Comparison of ENCODE assay signal across 8 cellular contexts in the genomic region with DNA sequence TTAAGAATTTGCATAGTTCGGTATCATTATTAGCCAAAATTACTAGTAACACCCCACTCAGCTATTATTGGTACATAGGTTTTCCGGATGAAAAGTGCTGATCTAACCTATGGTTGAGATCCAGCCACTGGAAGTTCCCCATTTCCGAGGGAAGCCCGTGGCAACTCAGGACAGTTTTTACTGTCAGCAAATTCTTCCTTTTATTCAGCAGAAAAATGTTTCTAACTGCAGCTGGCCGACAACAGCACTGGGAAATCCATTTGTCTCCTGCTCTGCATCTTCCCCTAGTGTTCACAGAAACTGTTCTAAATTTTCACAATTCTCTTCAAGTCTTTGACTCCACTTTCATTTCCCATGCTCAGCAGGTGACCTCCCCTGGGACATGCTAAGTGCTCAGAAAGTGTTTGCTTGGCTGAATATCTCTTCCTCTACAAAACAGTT. TPM values are rescaled to one million over a fixed set of nuclear protein-coding genes. Genes with fewer than 3 reads are reported as not detected.
A peak's percentile ranks its signal among the peaks of the same experiment; 100 is the strongest.
DNase-seq lines count a peak whose midpoint lies in the region; ATAC-seq and TF ChIP-seq lines count a peak whose summit lies in the region.

No MANE protein-coding gene starts in this region.

- no peak for DNase-seq in activated naive CD8-positive, alpha-beta T cell treated with anti-CD3 and anti-CD28 coated beads, Interleukin-2, amount 50 U/mL, for 24 hours
- DNase-seq in activated naive CD8-positive, alpha-beta T cell treated with anti-CD3 and anti-CD28 coated beads for 36 hours, result no peak
- DNase-seq in NCI-H2107 (lab: John Stamatoyannopoulos, UW) (peak; percentile 4), esophagus squamous epithelium (lab: John Stamatoyannopoulos, UW) (no peak), HPDE6-E6E7 (ENCODE audit: extremely low spot score) (no peak), iPS-NIHi7 (ENCODE audit: extremely low spot score) (no peak)
- DNase-seq in stimulated activated effector memory CD8-positive, alpha-beta T cell treated with anti-CD3 and anti-CD28 coated beads, Interleukin-12 subunit alpha, Interleukin-12 subunit beta, amount 100 ng/mL, for 72 hours (ENCODE audit: low spot score in 2 of 2), result no peak

- TF ChIP-seq CTCF in esophagus squamous epithelium (IDR thresholded peaks at IDR 0.05), result no peak

- no peak overlapping the region for H3K4me3 Mint-ChIP-seq in activated naive CD8-positive, alpha-beta T cell treated with anti-CD3 and anti-CD28 coated beads, Interleukin-2, amount 50 U/mL, for 24 hours
- no peak overlapping the region for H3K4me3 Mint-ChIP-seq in activated naive CD8-positive, alpha-beta T cell treated with anti-CD3 and anti-CD28 coated beads for 36 hours
- H3K4me3 Mint-ChIP-seq in stimulated activated effector memory CD8-positive, alpha-beta T cell treated with anti-CD3 and anti-CD28 coated beads, Interleukin-12 subunit alpha, Interleukin-12 subunit beta, amount 100 ng/mL, for 72 hours, result no peak overlapping the region

- no peaks in the 10 kb centered on the region for H3K27me3 ChIP-seq in esophagus squamous epithelium

- no peak for ATAC-seq in activated naive CD8-positive, alpha-beta T cell treated with anti-CD3 and anti-CD28 coated beads, Interleukin-2, amount 50 U/mL, for 24 hours
- ATAC-seq in HG02870 (IDR thresholded peaks at IDR 0.05; ENCODE audit: unreplicated experiment), result peak; percentile 61
- ATAC-seq in stimulated activated effector memory CD8-positive, alpha-beta T cell treated with anti-CD3 and anti-CD28 coated beads, Interleukin-12 subunit alpha, Interleukin-12 subunit beta, amount 100 ng/mL, for 72 hours, result no peak

- H3K9me3 Mint-ChIP-seq in activated naive CD8-positive, alpha-beta T cell treated with anti-CD3 and anti-CD28 coated beads, Interleukin-2, amount 50 U/mL, for 24 hours, result peaks cover 4% of the 10 kb centered on the region
- no peaks in the 10 kb centered on the region for H3K9me3 Mint-ChIP-seq in activated naive CD8-positive, alpha-beta T cell treated with anti-CD3 and anti-CD28 coated beads for 36 hours
- H3K9me3 Mint-ChIP-seq in stimulated activated effector memory CD8-positive, alpha-beta T cell treated with anti-CD3 and anti-CD28 coated beads, Interleukin-12 subunit alpha, Interleukin-12 subunit beta, amount 100 ng/mL, for 72 hours, result no peaks in the 10 kb centered on the region

- H3K4me1 Mint-ChIP-seq in activated naive CD8-positive, alpha-beta T cell treated with anti-CD3 and anti-CD28 coated beads, Interleukin-2, amount 50 U/mL, for 24 hours, result peaks cover 51% of the 10 kb centered on the region
- peaks cover 15% of the 10 kb centered on the region for H3K4me1 Mint-ChIP-seq in activated naive CD8-positive, alpha-beta T cell treated with anti-CD3 and anti-CD28 coated beads for 36 hours
- H3K4me1 Mint-ChIP-seq in stimulated activated effector memory CD8-positive, alpha-beta T cell treated with anti-CD3 and anti-CD28 coated beads, Interleukin-12 subunit alpha, Interleukin-12 subunit beta, amount 100 ng/mL, for 72 hours, result peaks cover 20% of the 10 kb centered on the region

- peak overlapping the region; percentile 57 for H3K27ac Mint-ChIP-seq in activated naive CD8-positive, alpha-beta T cell treated with anti-CD3 and anti-CD28 coated beads, Interleukin-2, amount 50 U/mL, for 24 hours
- H3K27ac Mint-ChIP-seq in activated naive CD8-positive, alpha-beta T cell treated with anti-CD3 and anti-CD28 coated beads for 36 hours, result no peak overlapping the region
- peak overlapping the region; percentile 18 for H3K27ac Mint-ChIP-seq in stimulated activated effector memory CD8-positive, alpha-beta T cell treated with anti-CD3 and anti-CD28 coated beads, Interleukin-12 subunit alpha, Interleukin-12 subunit beta, amount 100 ng/mL, for 72 hours

- H3K36me3 Mint-ChIP-seq in activated naive CD8-positive, alpha-beta T cell treated with anti-CD3 and anti-CD28 coated beads, Interleukin-2, amount 50 U/mL, for 24 hours (ENCODE audit: low read depth), result no peaks in the 10 kb centered on the region
- H3K36me3 Mint-ChIP-seq in activated naive CD8-positive, alpha-beta T cell treated with anti-CD3 and anti-CD28 coated beads for 36 hours, result no peaks in the 10 kb centered on the region
- H3K36me3 Mint-ChIP-seq in stimulated activated effector memory CD8-positive, alpha-beta T cell treated with anti-CD3 and anti-CD28 coated beads, Interleukin-12 subunit alpha, Interleukin-12 subunit beta, amount 100 ng/mL, for 72 hours, result no peaks in the 10 kb centered on the region

- no peaks in the 10 kb centered on the region for H3K9me3 ChIP-seq in esophagus squamous epithelium

- peaks cover 6 to 24% (median 8%) of the 10 kb centered on the region in 3 donors for H3K4me1 ChIP-seq in esophagus squamous epithelium

- intact Hi-C loops in esophagus squamous epithelium (cut with DNase I), result no loop called here

- 52 to 54% methylated on average over 5 of the region's 5 CpGs for WGBS in esophagus squamous epithelium, 2 donors

- TF ChIP-seq POLR2A in esophagus squamous epithelium (IDR thresholded peaks at IDR 0.05), result no peak

- peaks cover 9% of the 10 kb centered on the region for H3K27me3 Mint-ChIP-seq in activated naive CD8-positive, alpha-beta T cell treated with anti-CD3 and anti-CD28 coated beads, Interleukin-2, amount 50 U/mL, for 24 hours
- H3K27me3 Mint-ChIP-seq in activated naive CD8-positive, alpha-beta T cell treated with anti-CD3 and anti-CD28 coated beads for 36 hours, result peaks cover 4% of the 10 kb centered on the region

- no peaks in the 10 kb centered on the region for H3K36me3 ChIP-seq in esophagus squamous epithelium

- no peak overlapping the region for H3K4me3 ChIP-seq in esophagus squamous epithelium

- H3K27ac ChIP-seq in esophagus squamous epithelium, result no peak overlapping the region

RNA-seq across cellular contexts. Expression of a gene that starts 15.6 kb away (rescaled TPM):
- 10 to 100 TPM; 26.6 to 26.8 TPM for total RNA-seq in activated naive CD8-positive, alpha-beta T cell treated with anti-CD3 and anti-CD28 coated beads for 36 hours
- 10 to 100 TPM in 2 of 4 donors, 1 to 10 TPM in 2; 1.3 to 14.7 (median 8.9) TPM for total RNA-seq in esophagus squamous epithelium
